11 cellular contexts compared by ENCODE assay signal in genomic region chr4:151304755-151305154, GRCh38. TPM values are rescaled to one million over a fixed set of nuclear protein-coding genes. Genes with fewer than 3 reads are reported as not detected.
DNase-seq lines count a peak whose midpoint lies in the region; ATAC-seq and TF ChIP-seq lines count a peak whose summit lies in the region.
"Had no signal": no experiment of that assay in that cellular context is flagged by ENCODE, and none has a peak within 500 bp of the region (broad histone marks: within the 10 kb centered on the region; RNA-seq: fewer than 3 reads in every experiment).

No MANE protein-coding gene starts in this region.

- H3K9ac ChIP-seq in endodermal cell (ENCODE audit: extremely low read depth, low read length, poor library complexity, severe bottlenecking) = no peak overlapping the region

- H3K36me3 ChIP-seq in endodermal cell (ENCODE audit: control insufficient read depth, insufficient read depth, low read length) (peaks cover 2% of the 10 kb centered on the region), gastrocnemius medialis (no peaks in the 10 kb centered on the region), ascending aorta (no peaks in the 10 kb centered on the region)
- H3K36me3 ChIP-seq: SJCRH30 had no signal

- in situ Hi-C loops in gastrocnemius medialis (cut with MboI; ENCODE audit: low sequenced_read_pairs in 4 of 4) = no loop called here

- H3K4me1 Mint-ChIP-seq in endodermal cell = peaks cover 14% of the 10 kb centered on the region

- no peak overlapping the region for H3K4me3 Mint-ChIP-seq in endodermal cell
- H3K4me3 Mint-ChIP-seq: activated T-cell treated with anti-CD3 and anti-CD28 coated beads, Interleukin-2, amount 50 U/mL, for 72 hours; nephron progenitor cell had no signal

- ATAC-seq in GM18498 (IDR thresholded peaks at IDR 0.05; ENCODE audit: unreplicated experiment) (peak; percentile 90), GM21390 (IDR thresholded peaks at IDR 0.05; ENCODE audit: unreplicated experiment) (peak; percentile 93), HG03378 (IDR thresholded peaks at IDR 0.05; ENCODE audit: unreplicated experiment) (peak; percentile 53), gastrocnemius medialis (no peak)
- ATAC-seq: activated T-cell treated with anti-CD3 and anti-CD28 coated beads, Interleukin-2, amount 50 U/mL, for 72 hours had no signal

- H3K9me3 Mint-ChIP-seq in endodermal cell = no peaks in the 10 kb centered on the region

- no peak for TF ChIP-seq POLR2A in gastrocnemius medialis (IDR thresholded peaks at IDR 0.05)

- TF ChIP-seq CTCF in endodermal cell (conservative IDR thresholded peaks at IDR 0.05) (no peak), gastrocnemius medialis (IDR thresholded peaks at IDR 0.05 in 4 of 5, conservative IDR thresholded peaks at IDR 0.05 in 1 of 5) (no peak), ascending aorta (IDR thresholded peaks at IDR 0.05) (no peak)

- DNase-seq in endodermal cell (peak; percentile 64), gastrocnemius medialis (no peak), NCI-H1048 (lab: John Stamatoyannopoulos, UW) (no peak), ascending aorta (ENCODE audit: low spot score in 2 of 2) (no peak), HuH-7.5 (ENCODE audit: low spot score) (no peak)
- DNase-seq: activated T-cell treated with anti-CD3 and anti-CD28 coated beads, Interleukin-2, amount 50 U/mL, for 72 hours; nephron progenitor cell; SJCRH30 had no signal

- no peaks in the 10 kb centered on the region for H3K27me3 ChIP-seq in endodermal cell (ENCODE audit: control insufficient read depth, insufficient read depth, low read length, poor library complexity, severe bottlenecking)
- no peaks in the 10 kb centered on the region for H3K27me3 ChIP-seq in gastrocnemius medialis
- no peaks in the 10 kb centered on the region for H3K27me3 ChIP-seq in ascending aorta
- H3K27me3 ChIP-seq: SJCRH30 had no signal

- H3K27ac ChIP-seq in endodermal cell (ENCODE audit: low read depth, low read length) = no peak overlapping the region
- H3K27ac ChIP-seq in gastrocnemius medialis = peak overlapping the region in 1 of 4 donors; percentile 28
- no peak overlapping the region for H3K27ac ChIP-seq in ascending aorta
- H3K27ac ChIP-seq: SJCRH30 had no signal

- no peak overlapping the region for H3K27ac Mint-ChIP-seq in endodermal cell
- H3K27ac Mint-ChIP-seq: activated T-cell treated with anti-CD3 and anti-CD28 coated beads, Interleukin-2, amount 50 U/mL, for 72 hours; nephron progenitor cell had no signal

- no peaks in the 10 kb centered on the region for H3K9me3 ChIP-seq in endodermal cell (ENCODE audit: control insufficient read depth, low read length)
- H3K9me3 ChIP-seq in gastrocnemius medialis = no peaks in the 10 kb centered on the region
- H3K9me3 ChIP-seq in ascending aorta = no peaks in the 10 kb centered on the region
- H3K9me3 ChIP-seq: SJCRH30 had no signal

- intact Hi-C loops in gastrocnemius medialis (cut with DNase I; ENCODE audit: low total_unique reads) = no loop called here
- intact Hi-C loops in ascending aorta (cut with DNase I) = no loop called here

- no peaks in the 10 kb centered on the region for H3K4me1 ChIP-seq in endodermal cell (ENCODE audit: control insufficient read depth, insufficient read depth, low read length)
- peaks cover 14 to 15% of the 10 kb centered on the region in 2 donors for H3K4me1 ChIP-seq in gastrocnemius medialis
- peaks cover 2 to 13% of the 10 kb centered on the region in 2 donors for H3K4me1 ChIP-seq in ascending aorta
- H3K4me1 ChIP-seq: SJCRH30 had no signal

- H3K36me3 Mint-ChIP-seq in endodermal cell (ENCODE audit: low read depth) = peaks cover 26% of the 10 kb centered on the region

- H3K27me3 Mint-ChIP-seq in endodermal cell (ENCODE audit: insufficient read depth) = no peaks in the 10 kb centered on the region

- H3K4me3 ChIP-seq in endodermal cell (ENCODE audit: low read length) (no peak overlapping the region), gastrocnemius medialis (no peak overlapping the region), ascending aorta (no peak overlapping the region)
- H3K4me3 ChIP-seq: SJCRH30 had no signal

RNA-seq across cellular contexts. Expression of gene SH3D19, which starts 20.6 kb away (rescaled TPM):
- total RNA-seq in endodermal cell = 10 to 100 TPM; 48.8 to 55.6 TPM
- 22.1 TPM for polyA plus RNA-seq in endodermal cell (2013, experiment 1 of 2)
- 22.5 TPM for polyA plus RNA-seq in endodermal cell (2013, experiment 2 of 2)
- 10 to 100 TPM; 35.6 to 73.1 (median 50.5) TPM for total RNA-seq in gastrocnemius medialis
- 110 TPM for total RNA-seq in ascending aorta

RNA-seq across cellular contexts. Expression of gene PRSS48, which starts 27.8 kb away (rescaled TPM):
- total RNA-seq in endodermal cell (not detected), gastrocnemius medialis (not detected), ascending aorta (not detected)
- not detected for polyA plus RNA-seq in endodermal cell (2013, experiment 1 of 2)
- polyA plus RNA-seq in endodermal cell (2013, experiment 2 of 2) = not detected
- total RNA-seq: activated T-cell treated with anti-CD3 and anti-CD28 coated beads, Interleukin-2, amount 50 U/mL, for 72 hours; SJCRH30 had no signal

Comparison
In these comparisons a context has a peak if more than half of its experiments do, and no peak if none do; other contexts are left out.
1. ATAC-seq: peak in GM18498 (single experiment), GM21390 (single experiment) and HG03378 (single experiment); none in gastrocnemius medialis (0 of 2).